Comparison of ENCODE assay signal across 9 cellular contexts in the genomic region with DNA sequence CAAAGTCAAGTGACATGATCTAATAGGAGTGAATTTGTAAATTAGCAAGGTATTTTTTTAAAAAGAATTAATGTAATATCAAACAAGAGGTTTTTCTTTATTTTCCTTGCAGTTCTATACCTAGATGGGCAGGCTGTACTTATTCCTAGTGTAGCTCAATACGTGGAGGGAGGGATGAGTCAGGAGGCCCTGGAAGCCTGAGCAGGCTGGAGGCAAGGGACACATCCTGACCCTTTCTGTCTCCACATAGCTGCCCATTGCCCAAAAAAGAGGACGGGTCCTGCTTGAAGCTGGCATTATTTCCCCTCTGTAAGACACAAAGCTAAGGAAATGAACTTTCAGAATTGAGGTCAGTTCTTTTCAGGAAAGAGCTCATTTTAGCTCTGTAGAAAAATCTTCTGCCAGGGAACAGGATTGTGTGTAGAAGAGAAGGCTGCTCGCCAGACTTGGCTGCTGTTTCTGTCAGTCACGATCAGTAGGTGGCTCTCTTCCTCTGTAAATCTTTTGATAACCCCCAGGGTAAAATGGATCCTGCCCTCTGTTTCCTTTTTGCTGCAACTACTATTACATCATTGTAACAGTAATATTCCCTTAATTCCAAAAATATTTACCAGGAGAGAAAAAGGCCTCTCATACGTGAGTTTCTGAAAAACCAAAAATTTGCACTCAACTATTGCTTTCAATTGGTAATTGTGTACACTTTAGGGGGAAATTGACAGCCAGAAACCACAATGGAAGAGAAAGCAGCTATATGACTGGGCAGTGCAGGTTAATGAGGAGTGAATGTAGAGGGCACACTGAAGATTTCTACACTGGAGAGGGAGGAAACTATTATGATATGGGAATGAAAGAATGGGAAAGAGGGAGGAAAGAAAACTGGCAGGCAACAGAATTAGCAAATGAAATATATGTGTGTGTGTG. TPM values are rescaled to one million over a fixed set of nuclear protein-coding genes. Genes with fewer than 3 reads are reported as not detected.
DNase-seq lines count a peak whose midpoint lies in the region; ATAC-seq, FAIRE-seq and TF ChIP-seq lines count a peak whose summit lies in the region.
"Had no signal": no experiment of that assay in that cellular context is flagged by ENCODE, and none has a peak within 500 bp of the region (broad histone marks: within the 10 kb centered on the region; RNA-seq: fewer than 3 reads in every experiment).

No MANE protein-coding gene starts in this region.

- H3K4me1 ChIP-seq in foreskin keratinocyte (no peaks in the 10 kb centered on the region), small intestine (ENCODE audit: control insufficient read depth in 2 of 2, insufficient read depth in 1 of 2, low read depth in 1 of 2, low read length in 1 of 2) (no peaks in the 10 kb centered on the region), Peyer's patch (no peaks in the 10 kb centered on the region)

- DNase-seq in EH (ENCODE audit: low read depth), result peak; percentile 18
- DNase-seq in OCI-M1 (lab: John Stamatoyannopoulos, UW), result peak; percentile 78
- DNase-seq in foreskin keratinocyte, result peak; percentile 29 to 56
- peak; percentile 13 for DNase-seq in small intestine
- DNase-seq in Peyer's patch, result no peak
- DNase-seq in stimulated activated CD8-positive, alpha-beta memory T cell treated with anti-CD3 and anti-CD28 coated beads, Interleukin-4, amount 100 ng/mL, for 48 hours, result no peak

- no peak for TF ChIP-seq POLR2A in Peyer's patch (IDR thresholded peaks at IDR 0.05)

- H3K27ac ChIP-seq in foreskin keratinocyte, result no peak overlapping the region
- H3K27ac ChIP-seq in small intestine (ENCODE audit: low read depth in 1 of 2, low read length in 1 of 2), result no peak overlapping the region
- H3K27ac ChIP-seq in Peyer's patch, result no peak overlapping the region

- H3K27me3 ChIP-seq in foreskin keratinocyte (peaks cover 33% of the 10 kb centered on the region), small intestine (ENCODE audit: control insufficient read depth in 2 of 2, insufficient read depth in 2 of 2, low read length in 2 of 2) (no peaks in the 10 kb centered on the region), Peyer's patch (no peaks in the 10 kb centered on the region)

- 12 to 18% (median 17%) methylated on average over 5 of the region's 5 CpGs for WGBS in small intestine, 3 donors

- H3K4me3 ChIP-seq in small intestine (ENCODE audit: low read depth in 1 of 2, low read length in 2 of 2), result no peak overlapping the region
- no peak overlapping the region for H3K4me3 ChIP-seq in Peyer's patch

- ATAC-seq in GM19372 (IDR thresholded peaks at IDR 0.05; ENCODE audit: low read depth, unreplicated experiment), result peak; percentile 87
- peak; percentile 77 for ATAC-seq in HG03175 (IDR thresholded peaks at IDR 0.05; ENCODE audit: unreplicated experiment)
- ATAC-seq in foreskin keratinocyte, result peak; percentile 86

- peaks cover 1% of the 10 kb centered on the region for H3K9me3 ChIP-seq in small intestine (ENCODE audit: control insufficient read depth, low read depth)
- H3K9me3 ChIP-seq in Peyer's patch, result no peaks in the 10 kb centered on the region

- H3K36me3 ChIP-seq in small intestine (ENCODE audit: control insufficient read depth in 2 of 2, insufficient read depth in 2 of 2, low read length in 2 of 2) (no peaks in the 10 kb centered on the region), Peyer's patch (no peaks in the 10 kb centered on the region)

- TF ChIP-seq CTCF in foreskin keratinocyte (conservative IDR thresholded peaks at IDR 0.05) (peak; percentile 52), Peyer's patch (IDR thresholded peaks at IDR 0.05) (peak in 1 of 6 experiments; percentile 23)

- FAIRE-seq in small intestine (lab: Jason Lieb, UNC), result no peak
- FAIRE-seq: islet of Langerhans had no signal

RNA-seq across cellular contexts. Expression of a gene that starts 12.3 kb away (rescaled TPM):
- total RNA-seq in foreskin keratinocyte (not detected in 2 replicates), Peyer's patch (not detected)
- polyA plus RNA-seq in foreskin keratinocyte (not detected in 2 replicates), small intestine (not detected)

RNA-seq across cellular contexts. Expression of a gene that starts 12.5 kb away (rescaled TPM):
- total RNA-seq in foreskin keratinocyte (not detected in 2 replicates), Peyer's patch (not detected)
- polyA plus RNA-seq in foreskin keratinocyte (not detected in 2 replicates), small intestine (not detected)

RNA-seq across cellular contexts. Expression of a gene that starts 33.4 kb away (rescaled TPM):
- total RNA-seq in foreskin keratinocyte, result not detected in 2 replicates
- polyA plus RNA-seq in foreskin keratinocyte, result not detected in 2 replicates
- not detected for polyA plus RNA-seq in small intestine
- total RNA-seq in Peyer's patch, result not detected

RNA-seq across cellular contexts. Expression of a gene that starts 48.1 kb away (rescaled TPM):
- total RNA-seq in foreskin keratinocyte (not detected in 2 replicates), Peyer's patch (not detected)
- polyA plus RNA-seq in foreskin keratinocyte (not detected in 2 replicates), small intestine (not detected)

RNA-seq across cellular contexts. Expression of a gene that starts 53.0 kb away (rescaled TPM):
- not detected in 2 replicates for total RNA-seq in foreskin keratinocyte
- not detected in 2 replicates for polyA plus RNA-seq in foreskin keratinocyte
- not detected for polyA plus RNA-seq in small intestine
- total RNA-seq in Peyer's patch, result not detected

Comparison
In these comparisons a context has a peak if more than half of its experiments do, and no peak if none do; other contexts are left out.
1. DNase-seq: peak in EH (single experiment), OCI-M1 (single experiment), foreskin keratinocyte (2 of 2) and small intestine (single experiment); none in Peyer's patch (0 of 3) and stimulated activated CD8-positive, alpha-beta memory T cell treated with anti-CD3 and anti-CD28 coated beads, Interleukin-4, amount 100 ng/mL, for 48 hours (single experiment).
2. Peak in every context shown above with its lines, with median percentiles within 50 percentile points of each other: ATAC-seq.